In genomic region chr6:109514946-109515345, GRCh38 we compare ENCODE assay signal across 19 cellular contexts. TPM values are rescaled to one million over a fixed set of nuclear protein-coding genes. Genes with fewer than 3 reads are reported as not detected.
DNase-seq lines count a peak whose midpoint lies in the region; ATAC-seq lines count a peak whose summit lies in the region.
"Had no signal": no experiment of that assay in that cellular context is flagged by ENCODE, and none has a peak within 500 bp of the region (broad histone marks: within the 10 kb centered on the region; RNA-seq: fewer than 3 reads in every experiment).

No MANE protein-coding gene starts in this region.

- peaks cover 3% of the 10 kb centered on the region for H3K9me3 Mint-ChIP-seq in activated T-cell treated with anti-CD3 and anti-CD28 coated beads, Interleukin-2, amount 50 U/mL, for 4 hours
- H3K9me3 Mint-ChIP-seq in activated naive CD8-positive, alpha-beta T cell treated with anti-CD3 and anti-CD28 coated beads, Interleukin-2, amount 50 U/mL, for 24 hours: no peaks in the 10 kb centered on the region
- H3K9me3 Mint-ChIP-seq in stimulated activated effector memory CD8-positive, alpha-beta T cell treated with anti-CD3 and anti-CD28 coated beads, Interleukin-12 subunit alpha, Interleukin-12 subunit beta, amount 100 ng/mL, for 72 hours: no peaks in the 10 kb centered on the region

- no peak for DNase-seq in activated T-cell treated with anti-CD3 and anti-CD28 coated beads, Interleukin-2, amount 50 U/mL, for 4 hours
- no peak for DNase-seq in activated T-cell treated with anti-CD3 and anti-CD28 coated beads, Interleukin-2, amount 50 U/mL, for 1 hour
- DNase-seq in M059J (ENCODE audit: low read depth): peak; percentile 79
- no peak for DNase-seq in activated naive CD8-positive, alpha-beta T cell treated with anti-CD3 and anti-CD28 coated beads, Interleukin-2, amount 50 U/mL, for 24 hours
- DNase-seq in stimulated activated effector memory CD8-positive, alpha-beta T cell treated with anti-CD3 and anti-CD28 coated beads, Interleukin-12 subunit alpha, Interleukin-12 subunit beta, amount 100 ng/mL, for 72 hours (ENCODE audit: low spot score in 2 of 2): no peak
- no peak for DNase-seq in stimulated activated CD4-positive, alpha-beta T cell treated with anti-CD3 and anti-CD28 coated beads, Interleukin-12 subunit alpha, Interleukin-12 subunit beta, amount 100 ng/mL, for 4 hours
- DNase-seq: activated CD4-positive, CD25-positive, alpha-beta regulatory T cell; activated CD8-positive, alpha-beta memory T cell treated with anti-CD3 and anti-CD28 coated beads, Interleukin-2, amount 50 U/mL, for 4 hours; COR-L47; esophagus squamous epithelium; left colon; mucosa of descending colon; NCI-H1105; NCI-H2107; nucleus accumbens; SHP77 had no signal

- peak overlapping the region; percentile 71 for H3K4me3 Mint-ChIP-seq in activated T-cell treated with anti-CD3 and anti-CD28 coated beads, Interleukin-2, amount 50 U/mL, for 4 hours
- peak overlapping the region; percentile 13 for H3K4me3 Mint-ChIP-seq in activated naive CD8-positive, alpha-beta T cell treated with anti-CD3 and anti-CD28 coated beads, Interleukin-2, amount 50 U/mL, for 24 hours
- H3K4me3 Mint-ChIP-seq in stimulated activated effector memory CD8-positive, alpha-beta T cell treated with anti-CD3 and anti-CD28 coated beads, Interleukin-12 subunit alpha, Interleukin-12 subunit beta, amount 100 ng/mL, for 72 hours: peak overlapping the region; percentile 9

- H3K27ac Mint-ChIP-seq in activated naive CD8-positive, alpha-beta T cell treated with anti-CD3 and anti-CD28 coated beads, Interleukin-2, amount 50 U/mL, for 24 hours: peak overlapping the region; percentile 47
- peak overlapping the region; percentile 35 for H3K27ac Mint-ChIP-seq in stimulated activated effector memory CD8-positive, alpha-beta T cell treated with anti-CD3 and anti-CD28 coated beads, Interleukin-12 subunit alpha, Interleukin-12 subunit beta, amount 100 ng/mL, for 72 hours

- no peak for ATAC-seq in activated T-cell treated with anti-CD3 and anti-CD28 coated beads, Interleukin-2, amount 50 U/mL, for 4 hours
- ATAC-seq in activated naive CD8-positive, alpha-beta T cell treated with anti-CD3 and anti-CD28 coated beads, Interleukin-2, amount 50 U/mL, for 24 hours: no peak
- ATAC-seq in stimulated activated effector memory CD8-positive, alpha-beta T cell treated with anti-CD3 and anti-CD28 coated beads, Interleukin-12 subunit alpha, Interleukin-12 subunit beta, amount 100 ng/mL, for 72 hours: no peak
- ATAC-seq in GM21786 (IDR thresholded peaks at IDR 0.05; ENCODE audit: unreplicated experiment) (no peak), GM18498 (IDR thresholded peaks at IDR 0.05; ENCODE audit: unreplicated experiment) (no peak)
- ATAC-seq: HCT116, left colon, mucosa of descending colon had no signal

- peaks cover 27% of the 10 kb centered on the region for H3K4me1 Mint-ChIP-seq in activated T-cell treated with anti-CD3 and anti-CD28 coated beads, Interleukin-2, amount 50 U/mL, for 4 hours (ENCODE audit: low read depth)
- peaks cover 32% of the 10 kb centered on the region for H3K4me1 Mint-ChIP-seq in activated naive CD8-positive, alpha-beta T cell treated with anti-CD3 and anti-CD28 coated beads, Interleukin-2, amount 50 U/mL, for 24 hours
- peaks cover 18% of the 10 kb centered on the region for H3K4me1 Mint-ChIP-seq in stimulated activated effector memory CD8-positive, alpha-beta T cell treated with anti-CD3 and anti-CD28 coated beads, Interleukin-12 subunit alpha, Interleukin-12 subunit beta, amount 100 ng/mL, for 72 hours

- no peaks in the 10 kb centered on the region for H3K36me3 Mint-ChIP-seq in activated T-cell treated with anti-CD3 and anti-CD28 coated beads, Interleukin-2, amount 50 U/mL, for 4 hours (ENCODE audit: insufficient read depth)
- peaks cover 2% of the 10 kb centered on the region for H3K36me3 Mint-ChIP-seq in activated naive CD8-positive, alpha-beta T cell treated with anti-CD3 and anti-CD28 coated beads, Interleukin-2, amount 50 U/mL, for 24 hours (ENCODE audit: low read depth)
- no peaks in the 10 kb centered on the region for H3K36me3 Mint-ChIP-seq in stimulated activated effector memory CD8-positive, alpha-beta T cell treated with anti-CD3 and anti-CD28 coated beads, Interleukin-12 subunit alpha, Interleukin-12 subunit beta, amount 100 ng/mL, for 72 hours

- no peaks in the 10 kb centered on the region for H3K27me3 Mint-ChIP-seq in activated T-cell treated with anti-CD3 and anti-CD28 coated beads, Interleukin-2, amount 50 U/mL, for 4 hours (ENCODE audit: low read depth)
- H3K27me3 Mint-ChIP-seq in activated naive CD8-positive, alpha-beta T cell treated with anti-CD3 and anti-CD28 coated beads, Interleukin-2, amount 50 U/mL, for 24 hours: no peaks in the 10 kb centered on the region

RNA-seq across cellular contexts. Expression of gene ZBTB24, which starts 31.9 kb away (rescaled TPM):
- total RNA-seq in activated T-cell treated with anti-CD3 and anti-CD28 coated beads, Interleukin-2, amount 50 U/mL, for 4 hours: 10 to 100 TPM; 13.9 to 15.5 (median 14.8) TPM
- 11.5 and 13.4 TPM in 2 replicates for total RNA-seq in M059J (2014; rRNA removed; shearing (Covaris generic))

RNA-seq across cellular contexts. Expression of gene MICAL1, which starts 59.4 kb away (rescaled TPM):
- total RNA-seq in activated T-cell treated with anti-CD3 and anti-CD28 coated beads, Interleukin-2, amount 50 U/mL, for 4 hours: 10 to 100 TPM in 2 of 3 donors, 1 to 10 TPM in 1; 7.6 to 12.5 (median 12.4) TPM
- 15.4 and 21.5 TPM in 2 replicates for total RNA-seq in M059J (2014; rRNA removed; shearing (Covaris generic))

Comparison
In these comparisons a context has a peak if more than half of its experiments do, and no peak if none do; other contexts are left out.
1. H3K4me3 Mint-ChIP-seq: peak in every context shown above with its lines; median percentile 71 in activated T-cell treated with anti-CD3 and anti-CD28 coated beads, Interleukin-2, amount 50 U/mL, for 4 hours; 13 in activated naive CD8-positive, alpha-beta T cell treated with anti-CD3 and anti-CD28 coated beads, Interleukin-2, amount 50 U/mL, for 24 hours; 9 in stimulated activated effector memory CD8-positive, alpha-beta T cell treated with anti-CD3 and anti-CD28 coated beads, Interleukin-12 subunit alpha, Interleukin-12 subunit beta, amount 100 ng/mL, for 72 hours.